Comparison of ENCODE assay signal across 27 cellular contexts in genomic region chr7:92788559-92789183, GRCh38. TPM values are rescaled to one million over a fixed set of nuclear protein-coding genes. Genes with fewer than 3 reads are reported as not detected.
DNase-seq lines count a peak whose midpoint lies in the region; ATAC-seq, FAIRE-seq and TF ChIP-seq lines count a peak whose summit lies in the region.
"Had no signal": no experiment of that assay in that cellular context is flagged by ENCODE, and none has a peak within 500 bp of the region (broad histone marks: within the 10 kb centered on the region; RNA-seq: fewer than 3 reads in every experiment).

No MANE protein-coding gene starts in this region.

- CTCF ChIA-PET in SK-N-SH (lab: Yijun Ruan, JAX) (interaction anchor here (0.7 to 1.4 kb wide), 3 partner anchors 9 to 44 kb away, joined by 3 to 5 read pairs (median 4); no protein-coding TSS in a partner anchor), OCI-LY7 (lab: Charles Lee; ENCODE audit: unreplicated experiment) (no interaction called here), endothelial cell of umbilical vein (lab: Charles Lee) (no interaction called here)

- WGBS in SK-N-SH (ENCODE audit: low lambda C conversion rate): 77% methylated on average over 1 of the region's 1 CpG

- H3K9ac ChIP-seq in SK-N-SH (no peak overlapping the region), endothelial cell of umbilical vein (replicated peaks; ENCODE audit: extremely low read depth, insufficient read depth, low read length) (no peak overlapping the region)
- H3K9ac ChIP-seq: GM23248 had no signal

- H3K36me3 ChIP-seq in SK-N-SH (replicated peaks in 1 of 2; ENCODE audit: control insufficient read depth in 1 of 2, insufficient read depth in 2 of 2, low read length in 1 of 2): peaks cover 17 to 57% of the 10 kb centered on the region in 2 experiments
- peaks cover 54% of the 10 kb centered on the region for H3K36me3 ChIP-seq in OCI-LY7 (ENCODE audit: insufficient read depth, low read length)
- H3K36me3 ChIP-seq in endothelial cell of umbilical vein (ENCODE audit: control insufficient read depth in 2 of 2, extremely low read depth in 1 of 2, insufficient read depth in 2 of 2, low read length in 2 of 2): no peaks in the 10 kb centered on the region
- H3K36me3 ChIP-seq: left lung, ovary, tibial artery had no signal

- H3K4me1 ChIP-seq in SK-N-SH (ENCODE audit: control insufficient read depth in 1 of 2, insufficient read depth in 2 of 2, low read depth in 1 of 2, low read length in 1 of 2): peaks cover 6 to 20% of the 10 kb centered on the region in 2 experiments; a peak in 3 of 4 replicates
- H3K4me1 ChIP-seq in OCI-LY7 (ENCODE audit: insufficient read depth, low read length, poor library complexity, severe bottlenecking): peaks cover 17% of the 10 kb centered on the region
- no peaks in the 10 kb centered on the region for H3K4me1 ChIP-seq in endothelial cell of umbilical vein (ENCODE audit: control insufficient read depth, extremely low read depth, insufficient read depth, low read length)

- no peak overlapping the region for H2AFZ ChIP-seq in SK-N-SH (ENCODE audit: low read depth)
- no peak overlapping the region for H2AFZ ChIP-seq in OCI-LY7 (ENCODE audit: low read length)
- no peak overlapping the region for H2AFZ ChIP-seq in endothelial cell of umbilical vein (ENCODE audit: low read depth, low read length)
- H2AFZ ChIP-seq: GM23248 had no signal

- no peak for TF ChIP-seq RAD21 in SK-N-SH (IDR thresholded peaks at IDR 0.05; ENCODE audit: low read length)

- no peaks in the 10 kb centered on the region for H3K9me1 ChIP-seq in endothelial cell of umbilical vein (replicated peaks; ENCODE audit: control insufficient read depth, extremely low read depth, insufficient read depth, low read length)

- dilution Hi-C loops in endothelial cell of umbilical vein (cut with MboI; ENCODE audit: extremely low pct_ligation_motif_present, low sequenced_read_pairs): no loop called here

- peaks cover 100% of the 10 kb centered on the region for H3K79me2 ChIP-seq in SK-N-SH (ENCODE audit: insufficient read depth)
- peaks cover 42% of the 10 kb centered on the region; the same call in 1 of the 2 replicates for H3K79me2 ChIP-seq in OCI-LY7 (ENCODE audit: insufficient read depth, low read depth, low read length)
- peaks cover 14% of the 10 kb centered on the region for H3K79me2 ChIP-seq in endothelial cell of umbilical vein (ENCODE audit: control insufficient read depth, insufficient read depth, low read length)

- peaks cover 49% of the 10 kb centered on the region for H3F3A ChIP-seq in SK-N-SH (replicated peaks; ENCODE audit: insufficient read depth)

- no peak for TF ChIP-seq EP300 in SK-N-SH (IDR thresholded peaks at IDR 0.05; ENCODE audit: borderline replicate concordance in 1 of 2, low read depth in 1 of 2, low read length in 1 of 2)

- H4K20me1 ChIP-seq in SK-N-SH (ENCODE audit: insufficient read depth) (peaks cover 48% of the 10 kb centered on the region), OCI-LY7 (ENCODE audit: insufficient read depth, low read length) (no peaks in the 10 kb centered on the region), endothelial cell of umbilical vein (replicated peaks; ENCODE audit: control insufficient read depth, extremely low read depth, insufficient read depth, low read length) (no peaks in the 10 kb centered on the region)

- H3K4me2 ChIP-seq in SK-N-SH: no peak overlapping the region
- no peak overlapping the region for H3K4me2 ChIP-seq in OCI-LY7 (ENCODE audit: low read length)
- no peak overlapping the region for H3K4me2 ChIP-seq in endothelial cell of umbilical vein (ENCODE audit: insufficient read depth, low read length)

- intact Hi-C loops in OCI-LY7 (cut with micrococcal nuclease; ENCODE audit: unreplicated experiment) (loop anchor here (10.0 kb wide), 1 partner anchor 94 kb away; no protein-coding TSS in a partner anchor), endothelial cell of umbilical vein (cut with micrococcal nuclease) (no loop called here)

- H3K4me3 ChIP-seq in SK-N-SH (ENCODE audit: low read depth in 2 of 2, low read length in 1 of 2): no peak overlapping the region
- no peak overlapping the region for H3K4me3 ChIP-seq in OCI-LY7 (ENCODE audit: low read depth, low read length, poor library complexity, severe bottlenecking)
- H3K4me3 ChIP-seq in endothelial cell of umbilical vein (replicated peaks in 1 of 3; ENCODE audit: insufficient read depth in 1 of 3, low read depth in 1 of 3, low read length in 3 of 3): no peak overlapping the region
- H3K4me3 ChIP-seq: dorsolateral prefrontal cortex, GM23248, left lung, ovary, tibial artery had no signal

- H3K9me3 ChIP-seq in SK-N-SH (peaks cover 22% of the 10 kb centered on the region), OCI-LY7 (ENCODE audit: low read length) (peaks cover 20% of the 10 kb centered on the region; the same call in 1 of the 2 replicates), endothelial cell of umbilical vein (replicated peaks; ENCODE audit: control insufficient read depth, insufficient read depth, low read length) (peaks cover 3% of the 10 kb centered on the region)
- H3K9me3 ChIP-seq: ovary had no signal

- no peak for TF ChIP-seq POLR2A in endothelial cell of umbilical vein (IDR thresholded peaks at IDR 0.05; ENCODE audit: low read depth, low read length)

- FAIRE-seq in endothelial cell of umbilical vein (lab: Jason Lieb, UNC): peak; percentile 21
- FAIRE-seq: astrocyte had no signal

- TF ChIP-seq CTCF in SK-N-SH (IDR thresholded peaks at IDR 0.05) (no peak), OCI-LY7 (conservative IDR thresholded peaks at IDR 0.05; ENCODE audit: low read length) (no peak), endothelial cell of umbilical vein (IDR thresholded peaks at IDR 0.05; ENCODE audit: extremely low read depth in 1 of 2, insufficient read depth in 1 of 2, low read depth in 1 of 2, low read length in 2 of 2) (no peak), GM10266 (IDR thresholded peaks at IDR 0.05; ENCODE audit: control insufficient read depth, insufficient read depth, low read depth, missing control alignments) (no peak)

- BruUV-seq in OCI-LY7 (replicated peaks; lab: Mats Ljungman, UMichigan) (no TSS peak), endothelial cell of umbilical vein (replicated peaks; lab: Mats Ljungman, UMichigan) (no TSS peak)

- no peaks in the 10 kb centered on the region for H3K27me3 ChIP-seq in SK-N-SH (ENCODE audit: insufficient read depth)
- H3K27me3 ChIP-seq in endothelial cell of umbilical vein (ENCODE audit: control insufficient read depth in 2 of 2, insufficient read depth in 2 of 2, low read length in 2 of 2): no peaks in the 10 kb centered on the region
- H3K27me3 ChIP-seq: dorsolateral prefrontal cortex, left lung, ovary, tibial artery had no signal

- ATAC-seq in SK-N-SH treated with all-trans-retinoic acid at 6 μM for 48 hours: no peak
- ATAC-seq in GM18498 (IDR thresholded peaks at IDR 0.05; ENCODE audit: unreplicated experiment): no peak
- no peak for ATAC-seq in GM19328 (IDR thresholded peaks at IDR 0.05; ENCODE audit: unreplicated experiment)
- ATAC-seq: left lung; naive thymus-derived CD8-positive, alpha-beta T cell; right cardiac atrium had no signal

- POLR2A ChIA-PET in SK-N-SH (lab: Yijun Ruan, JAX) (no interaction called here), OCI-LY7 (lab: Charles Lee) (no interaction called here), endothelial cell of umbilical vein (lab: Charles Lee) (no interaction called here)

- no peak overlapping the region for H3K27ac ChIP-seq in SK-N-SH (ENCODE audit: low read depth in 2 of 2, low read length in 1 of 2)
- no peak overlapping the region for H3K27ac ChIP-seq in OCI-LY7 (ENCODE audit: low read depth, low read length, poor library complexity, severe bottlenecking)
- H3K27ac ChIP-seq in endothelial cell of umbilical vein (ENCODE audit: insufficient read depth, low read depth, low read length): no peak overlapping the region
- H3K27ac ChIP-seq: epithelial cell of prostate, GM23248, left lung, ovary had no signal

- DNase-seq in SK-N-SH (no peak), H4 (ENCODE audit: low spot score) (peak; percentile 29), OCI-LY7 (ENCODE audit: low spot score) (peak; percentile 13), endothelial cell of umbilical vein (ENCODE audit: low read depth, low spot score) (no peak), GM10266 (ENCODE audit: extremely low spot score) (no peak)
- DNase-seq: activated B cell treated with CpG ODN at 0.5 μM for 24 hours; activated CD4-positive, alpha-beta memory T cell treated with anti-CD3 and anti-CD28 coated beads for 36 hours; activated naive CD4-positive, alpha-beta T cell treated with anti-CD3 and anti-CD28 coated beads, Interleukin-2, amount 10 ng/mL, durations not matched to agents 7 days and 5 days; activated T-cell treated with anti-CD3 and anti-CD28 coated beads, Interleukin-2, amount 50 U/mL, for 24 hours; central memory CD4-positive, alpha-beta T cell; dorsolateral prefrontal cortex; GM23248; left lung; naive thymus-derived CD8-positive, alpha-beta T cell; NCI-H1092; NCI-H1930; NCI-H345; ovary; right cardiac atrium; stimulated activated CD4-positive, alpha-beta T cell treated with anti-CD3 and anti-CD28 coated beads, Interleukin-12 subunit alpha, Interleukin-12 subunit beta, amount 100 ng/mL, for 4 hours; stimulated activated CD4-positive, alpha-beta T cell treated with anti-CD3 and anti-CD28 coated beads, Interleukin-4, amount 100 ng/mL, for 4 hours; tibial artery had no signal

- H3K9me2 ChIP-seq in SK-N-SH: no peaks in the 10 kb centered on the region
- no peaks in the 10 kb centered on the region for H3K9me2 ChIP-seq in OCI-LY7 (ENCODE audit: insufficient read depth, low read length)

TF ChIP-seq in SK-N-SH, 30 proteins besides CTCF, POLR2A, EP300 and RAD21 (continues in another document):
- TF ChIP-seq EZH2phosphoT487 (IDR thresholded peaks at IDR 0.05; ENCODE audit: borderline replicate concordance, low read depth): no peak

TF ChIP-seq in SK-N-SH treated with all-trans-retinoic acid at 6 μM for 48 hours, 23 proteins besides CTCF, POLR2A, EP300 and RAD21 (continues in another document):
- no peak for TF ChIP-seq ZNF8 (CRISPR knock-in tag; IDR thresholded peaks at IDR 0.05)

TF ChIP-seq in endothelial cell of umbilical vein, 7 proteins besides CTCF, POLR2A, EP300 and RAD21 (continues in another document):
- no peak for TF ChIP-seq POLR2AphosphoS5 (IDR thresholded peaks at IDR 0.05; ENCODE audit: insufficient read depth, low read depth, low read length)

RNA-seq across cellular contexts. Expression of gene CDK6, which starts 47.7 kb away (rescaled TPM):
- polyA plus RNA-seq in SK-N-SH (2012; rRNA removed): 30.3 and 33.2 TPM in 2 replicates
- 29.6 and 31.5 TPM in 2 replicates for polyA plus RNA-seq in SK-N-SH (2012; cell fraction: cytosol; rRNA removed)
- 53.3 and 69.9 TPM in 2 replicates for polyA plus RNA-seq in SK-N-SH (2012; cell fraction: nucleus; rRNA removed)
- 49.2 and 59.7 TPM in 2 replicates for total RNA-seq in H4 (2014; rRNA removed; shearing (Covaris generic))
- 43.6 and 44.1 TPM in 2 replicates for total RNA-seq in OCI-LY7 (2014; rRNA removed; shearing (Covaris generic))
- total RNA-seq in OCI-LY7 (2022): 35.5 and 45.4 TPM in 2 replicates
- total RNA-seq in endothelial cell of umbilical vein: 28.2 and 28.7 TPM in 2 replicates
- polyA plus RNA-seq in endothelial cell of umbilical vein: 6.0 and 6.7 TPM in 2 replicates
- polyA plus RNA-seq in endothelial cell of umbilical vein (2011; cell fraction: cytosol; rRNA removed): 5.0 and 5.5 TPM in 2 replicates
- polyA plus RNA-seq in endothelial cell of umbilical vein (2011; cell fraction: nucleus; rRNA removed): 21.9 and 22.8 TPM in 2 replicates
- polyA plus RNA-seq in endothelial cell of umbilical vein (2012): 5.2 and 7.4 TPM in 2 replicates
- polyA minus RNA-seq in endothelial cell of umbilical vein: 37.2 and 55.8 TPM in 2 replicates
- polyA minus RNA-seq in endothelial cell of umbilical vein (2011; cell fraction: cytosol; rRNA and poly(A)+ RNA removed): 90.3 TPM
- polyA minus RNA-seq in endothelial cell of umbilical vein (2011; cell fraction: nucleus; rRNA and poly(A)+ RNA removed): 69.8 and 112 TPM in 2 replicates

Comparison
In these comparisons a context has a peak if more than half of its experiments do, and no peak if none do; other contexts are left out.
1. DNase-seq: peak in H4 (single experiment) and OCI-LY7 (single experiment); none in SK-N-SH (single experiment), endothelial cell of umbilical vein (single experiment) and GM10266 (single experiment).